In the genomic region with DNA sequence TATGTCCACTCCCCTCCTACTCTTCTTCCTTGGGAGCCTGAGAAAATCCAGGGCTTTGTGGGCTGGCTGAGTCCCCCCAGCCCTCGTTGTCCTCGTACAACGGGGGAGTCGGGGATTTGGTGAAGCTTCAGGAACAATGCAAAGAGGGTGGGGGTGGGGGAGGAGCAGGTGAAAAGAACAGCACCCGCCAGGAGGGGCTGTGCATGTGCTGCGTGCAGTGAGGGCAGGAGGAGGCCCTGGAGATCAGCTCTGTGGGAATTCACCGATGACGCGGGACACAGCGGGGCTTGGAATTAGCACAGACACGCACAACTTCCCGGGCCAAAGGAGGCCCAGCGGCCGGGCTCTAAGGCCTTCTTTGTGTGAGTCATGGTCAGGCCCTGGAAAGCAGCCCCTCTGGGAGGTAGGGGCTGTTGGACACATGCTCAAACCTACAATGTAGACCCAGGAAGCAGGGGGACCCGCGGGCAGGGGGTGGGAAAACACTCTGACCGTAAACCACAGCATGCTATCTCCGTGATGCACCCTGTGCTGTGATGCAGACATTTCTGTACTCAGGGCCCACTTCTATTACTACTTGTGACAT, we compare ENCODE assay signal across 12 cellular contexts. TPM values are rescaled to one million over a fixed set of nuclear protein-coding genes. Genes with fewer than 3 reads are reported as not detected.
DNase-seq lines count a peak whose midpoint lies in the region; ATAC-seq and TF ChIP-seq lines count a peak whose summit lies in the region.
"Had no signal": no experiment of that assay in that cellular context is flagged by ENCODE, and none has a peak within 500 bp of the region (broad histone marks: within the 10 kb centered on the region; RNA-seq: fewer than 3 reads in every experiment).

No MANE protein-coding gene starts in this region.

- no peaks in the 10 kb centered on the region for H3K79me2 ChIP-seq in GM23338 (replicated peaks; ENCODE audit: insufficient read depth)

- H3K27me3 ChIP-seq in GM23338 (ENCODE audit: insufficient read depth) = no peaks in the 10 kb centered on the region
- no peaks in the 10 kb centered on the region for H3K27me3 ChIP-seq in right cardiac atrium (ENCODE audit: control insufficient read depth, insufficient read depth)
- H3K27me3 ChIP-seq in A673 (replicated peaks; ENCODE audit: insufficient read depth, low read depth, low read length, poor library complexity) = no peaks in the 10 kb centered on the region

- BruUV-seq in A673 (replicated peaks; lab: Mats Ljungman, UMichigan) = no TSS peak

- TF ChIP-seq CTCF in GM23338 (conservative IDR thresholded peaks at IDR 0.05; ENCODE audit: low read depth in 2 of 2) (no peak), retinal pigment epithelial cell (conservative IDR thresholded peaks at IDR 0.05; ENCODE audit: low read depth, low read length) (peak; percentile 22), A673 (conservative IDR thresholded peaks at IDR 0.05; ENCODE audit: low read depth, low read length) (no peak)

- CTCF ChIA-PET in A673 (lab: Charles Lee) = no interaction called here

- no peaks in the 10 kb centered on the region; the same call in 1 of the 2 replicates for H4K20me1 ChIP-seq in GM23338 (replicated peaks; ENCODE audit: insufficient read depth)

- peak overlapping the region; percentile 93 for H3K27ac Mint-ChIP-seq in GM23338

- H3K4me1 Mint-ChIP-seq in GM23338 = peaks cover 41% of the 10 kb centered on the region

- ATAC-seq in GM23338 (peak; percentile 67), right cardiac atrium (peak; percentile 52 to 57), GM18909 (IDR thresholded peaks at IDR 0.05; ENCODE audit: poor library complexity, unreplicated experiment) (no peak), GM21381 (IDR thresholded peaks at IDR 0.05; ENCODE audit: unreplicated experiment) (no peak)

- WGBS in right cardiac atrium = 54% methylated on average over 18 of the region's 18 CpGs

- H3K36me3 Mint-ChIP-seq in GM23338 (ENCODE audit: low read depth) = peaks cover 40% of the 10 kb centered on the region

- H3K36me3 ChIP-seq in GM23338 (ENCODE audit: insufficient read depth) = peaks cover 10% of the 10 kb centered on the region
- peaks cover 5% of the 10 kb centered on the region for H3K36me3 ChIP-seq in A673 (ENCODE audit: insufficient read depth, low read length, poor library complexity, severe bottlenecking)

- H3K27ac ChIP-seq in GM23338 (ENCODE audit: low read depth) = peak overlapping the region; percentile 55; the same call in 1 of the 2 replicates
- no peak overlapping the region for H3K27ac ChIP-seq in right cardiac atrium (ENCODE audit: low read length)
- H3K27ac ChIP-seq in A673 (ENCODE audit: low read depth, low read length, poor library complexity, severe bottlenecking) = no peak overlapping the region

- H3K9me3 ChIP-seq in right cardiac atrium (ENCODE audit: control insufficient read depth, low read length) (no peaks in the 10 kb centered on the region), A673 (ENCODE audit: low read depth, low read length, poor library complexity, severe bottlenecking) (no peaks in the 10 kb centered on the region)

- intact Hi-C loops in right cardiac atrium (cut with DNase I) (no loop called here), A673 (cut with micrococcal nuclease; ENCODE audit: unreplicated experiment) (no loop called here)

- H3K4me3 Mint-ChIP-seq in GM23338 = no peak overlapping the region

- no peak overlapping the region for H3K4me2 ChIP-seq in GM23338

- no peak overlapping the region for H2AFZ ChIP-seq in GM23338

- POLR2A ChIA-PET in A673 (lab: Charles Lee; ENCODE audit: low non-redundant PET) = no interaction called here

- H3K27me3 Mint-ChIP-seq in GM23338 (ENCODE audit: insufficient read depth, low read depth, poor library complexity) = peaks cover 3% of the 10 kb centered on the region

- DNase-seq in GM23338 (ENCODE audit: low spot score) (peak; percentile 37), astrocyte of the hippocampus (ENCODE audit: low read depth, low spot score) (peak; percentile 92), right cardiac atrium (peak; percentile 64 to 79 (median 72)), retinal pigment epithelial cell (ENCODE audit: low read depth) (peak; percentile 78), activated gamma-delta T cell treated with Interleukin-2 at 50 U/mL for 16 hours (no peak), A673 (ENCODE audit: low spot score) (no peak)
- DNase-seq: activated naive CD4-positive, alpha-beta T cell treated with Interleukin-2 at 50 U/mL for 16 hours; NCI-H2171 treated with DMSO at 0.1 percent for 48 hours; stimulated activated CD4-positive, alpha-beta T cell treated with anti-CD3 and anti-CD28 coated beads, Interleukin-4, amount 100 ng/mL, for 1 hour; T-helper 2 cell had no signal

- H3K9me3 Mint-ChIP-seq in GM23338 = no peaks in the 10 kb centered on the region

- H3K4me1 ChIP-seq in GM23338 (ENCODE audit: insufficient read depth) = peaks cover 22% of the 10 kb centered on the region
- H3K4me1 ChIP-seq in right cardiac atrium (ENCODE audit: control insufficient read depth, insufficient read depth, low read length) = peaks cover 3% of the 10 kb centered on the region
- no peaks in the 10 kb centered on the region for H3K4me1 ChIP-seq in A673 (ENCODE audit: insufficient read depth, low read length, poor library complexity, severe bottlenecking)

- no peaks in the 10 kb centered on the region for H3K9me2 ChIP-seq in GM23338 (ENCODE audit: insufficient read depth)

- no peak overlapping the region for H3K4me3 ChIP-seq in GM23338
- no peak overlapping the region for H3K4me3 ChIP-seq in right cardiac atrium (ENCODE audit: low read length)
- no peak overlapping the region for H3K4me3 ChIP-seq in retinal pigment epithelial cell (ENCODE audit: low read length)
- no peak overlapping the region for H3K4me3 ChIP-seq in A673 (ENCODE audit: low read depth, low read length, poor library complexity, severe bottlenecking)

- no peaks in the 10 kb centered on the region for H3F3A ChIP-seq in GM23338 (replicated peaks; ENCODE audit: low read depth)

TF ChIP-seq in GM23338, 12 proteins besides CTCF, POLR2A, EP300 and RAD21:
- TF ChIP-seq ZNF331 (CRISPR knock-in tag; IDR thresholded peaks at IDR 0.05; ENCODE audit: low read depth) (no peak), CREB1 (CRISPR knock-in tag; IDR thresholded peaks at IDR 0.05; ENCODE audit: low read depth) (peak; percentile 45; the same call in 1 of the 2 replicates), NANOG (IDR thresholded peaks at IDR 0.05; ENCODE audit: borderline replicate concordance) (no peak), POLR2AphosphoS5 (IDR thresholded peaks at IDR 0.05; ENCODE audit: low read depth) (no peak)

RNA-seq across cellular contexts. Expression of a gene that starts 32.8 kb away (rescaled TPM):
- total RNA-seq in GM23338 (2014; rRNA removed; shearing (Covaris generic)) = 44.3 and 56.7 TPM in 2 replicates
- polyA plus RNA-seq in GM23338 (2016; fragmentation: Nextera tagmentation; extraction: Ambion mirVana) (40.1 and 43.4 TPM in 2 replicates), right cardiac atrium (12.7 TPM)
- total RNA-seq in right cardiac atrium (10 to 100 TPM; 16.5 to 21.7 (median 17.5) TPM), A673 (2021) (46.0 and 47.1 TPM in 2 replicates)

Comparison
In these comparisons a context has a peak if more than half of its experiments do, and no peak if none do; other contexts are left out.
1. ATAC-seq: peak in GM23338 (single experiment) and right cardiac atrium (2 of 2); none in GM18909 (single experiment) and GM21381 (single experiment).
2. DNase-seq: peak in GM23338 (single experiment), astrocyte of the hippocampus (single experiment), right cardiac atrium (3 of 3) and retinal pigment epithelial cell (single experiment); none in activated gamma-delta T cell treated with Interleukin-2 at 50 U/mL for 16 hours (single experiment) and A673 (single experiment).